In genomic region chr7:43843276-43843675, GRCh38 we compare ENCODE assay signal across 34 cellular contexts.
"Had no signal": no experiment of that assay in that cellular context is flagged by ENCODE, and none has a peak within 500 bp of the region (broad histone marks: within the 10 kb centered on the region; RNA-seq: fewer than 3 reads in every experiment).

No MANE protein-coding gene starts in this region.

- H3K9me3 ChIP-seq: MG63 had no signal

- H3K27ac ChIP-seq: KMS-11 had no signal

- DNase-seq: Karpas-422, Kasumi-1, MG63, MM.1S, MV-4-11, NCI-H1048, NCI-H1092, NCI-H1092 treated with DMSO at 0.1 percent for 48 hours, NCI-H1105, NCI-H1105 treated with DMSO at 0.1 percent for 48 hours, NCI-H1417, NCI-H1417 treated with DMSO at 0.1 percent for 48 hours, NCI-H1436, NCI-H1436 treated with DMSO at 0.1 percent for 48 hours, NCI-H146, NCI-H1694, NCI-H1694 treated with DMSO at 0.1 percent for 48 hours, NCI-H187, NCI-H187 treated with DMSO at 0.1 percent for 48 hours, NCI-H1930, NCI-H2029, NCI-H2029 treated with DMSO at 0.1 percent for 48 hours, NCI-H2081, NCI-H2081 treated with DMSO at 0.1 percent for 48 hours, NCI-H2107, NCI-H2171, NCI-H2171 treated with DMSO at 0.1 percent for 48 hours, NCI-H2227 treated with DMSO at 0.1 percent for 48 hours, NCI-H226, NCI-H345, NCI-H446, NCI-H446 treated with DMSO at 0.1 percent for 48 hours, NCI-H510A had no signal

- H3K36me3 ChIP-seq: MG63 had no signal

- H3K4me3 ChIP-seq: MG63 had no signal

- H3K27me3 ChIP-seq: MG63 had no signal
